1 cellular context compared by ENCODE assay signal in the genomic region with DNA sequence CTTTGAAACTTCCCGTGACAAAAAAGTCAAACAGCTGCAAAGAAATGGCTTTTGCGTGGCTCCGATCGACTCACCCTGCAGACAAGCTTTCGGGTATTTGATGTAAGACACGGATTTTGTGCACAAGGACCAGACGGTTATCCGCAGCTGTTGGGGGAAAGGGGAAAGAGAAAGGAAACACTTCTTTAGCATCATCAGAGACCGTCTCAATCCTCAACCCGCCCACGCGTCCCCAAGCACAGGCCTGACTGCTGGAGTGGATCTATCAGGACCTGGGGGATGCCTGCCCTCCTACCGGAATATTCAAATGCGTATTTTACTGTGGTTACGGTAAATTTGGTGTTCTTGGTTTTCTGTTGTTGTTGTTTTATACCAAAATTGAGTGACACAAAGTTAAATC.
TF ChIP-seq lines count a peak whose summit lies in the region.

No MANE protein-coding gene starts in this region.

TF ChIP-seq in HepG2, 621 proteins besides CTCF, POLR2A, EP300 and RAD21:
- no peak for TF ChIP-seq AHR (CRISPR knock-in tag; IDR thresholded peaks at IDR 0.05)
- no peak for TF ChIP-seq BATF2 (CRISPR knock-in tag; IDR thresholded peaks at IDR 0.05)
- TF ChIP-seq ZKSCAN8 (CRISPR knock-in tag; IDR thresholded peaks at IDR 0.05; ENCODE audit: borderline replicate concordance), result no peak
- TF ChIP-seq EZH2 (conservative IDR thresholded peaks at IDR 0.05; ENCODE audit: low read depth, low read length), result no peak
- TF ChIP-seq PITX1 (CRISPR knock-in tag; IDR thresholded peaks at IDR 0.05), result no peak
- no peak for TF ChIP-seq ZNF563 (CRISPR knock-in tag; IDR thresholded peaks at IDR 0.05)
- TF ChIP-seq NR1H2 (CRISPR knock-in tag; IDR thresholded peaks at IDR 0.05; ENCODE audit: borderline replicate concordance, low read depth), result no peak
- no peak for TF ChIP-seq NFYB (CRISPR knock-in tag; IDR thresholded peaks at IDR 0.05)
- no peak for TF ChIP-seq HHEX (CRISPR knock-in tag; IDR thresholded peaks at IDR 0.05)
- TF ChIP-seq BRCA1 (CRISPR knock-in tag; IDR thresholded peaks at IDR 0.05), result no peak
- no peak for TF ChIP-seq ATF1 (CRISPR knock-in tag; IDR thresholded peaks at IDR 0.05)
- TF ChIP-seq SRY (CRISPR knock-in tag; IDR thresholded peaks at IDR 0.05), result no peak
TF ChIP-seq in HepG2: peak in this region for 0.
